Comparison of ENCODE assay signal across 9 cellular contexts in the genomic region with DNA sequence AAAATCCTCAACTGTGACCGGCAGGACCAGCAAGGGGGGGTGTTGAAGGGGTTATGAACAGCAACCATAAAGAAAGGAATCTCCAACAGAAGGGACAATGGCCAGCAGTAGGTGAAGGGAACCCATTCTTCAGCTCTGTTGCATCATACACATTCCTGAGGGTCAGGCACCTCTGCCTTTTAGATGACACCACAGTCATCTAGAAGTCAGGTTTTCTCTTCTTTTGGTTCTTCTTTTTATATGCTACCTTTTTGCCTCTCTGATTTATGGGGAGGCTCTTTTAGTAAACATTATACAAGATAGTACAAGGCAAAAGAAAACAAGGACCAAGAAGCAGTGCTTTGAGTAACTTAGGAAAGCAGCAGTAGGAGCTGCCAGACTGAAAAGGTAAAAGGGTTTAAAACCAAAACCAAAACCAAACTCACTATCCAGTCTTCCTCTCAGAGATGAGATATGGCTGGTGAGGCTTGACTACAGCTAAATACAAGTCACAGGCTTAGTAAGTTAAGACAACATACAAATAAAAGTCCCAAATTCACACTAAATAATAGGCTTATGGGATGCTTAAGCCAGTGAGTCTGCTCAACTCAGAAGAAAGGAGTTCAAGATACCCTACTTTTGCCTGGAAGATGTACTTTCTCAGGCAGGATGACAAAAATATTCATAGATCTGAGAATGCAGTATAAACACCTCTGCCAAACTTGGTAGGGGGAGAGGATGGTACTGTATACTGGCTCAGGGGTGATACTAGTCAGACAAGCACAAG. TPM values are rescaled to one million over a fixed set of nuclear protein-coding genes. Genes with fewer than 3 reads are reported as not detected.
A peak's percentile ranks its signal among the peaks of the same experiment; 100 is the strongest.
DNase-seq lines count a peak whose midpoint lies in the region; ATAC-seq and TF ChIP-seq lines count a peak whose summit lies in the region.
"Had no signal": no experiment of that assay in that cellular context is flagged by ENCODE, and none has a peak within 500 bp of the region (broad histone marks: within the 10 kb centered on the region; RNA-seq: fewer than 3 reads in every experiment).

No MANE protein-coding gene starts in this region.

- WGBS in mesenchymal stem cell: 100% methylated on average over 1 of the region's 1 CpG
- WGBS in testis, 2 donors: 83 to 91% methylated on average over 1 of the region's 1 CpG
- WGBS in smooth muscle cell (ENCODE audit: low lambda C conversion rate): 89% methylated on average over 1 of the region's 1 CpG

- H3K27ac ChIP-seq in GM23338 (ENCODE audit: low read depth) (0 out of 2 replicates have a peak overlapping the region, but pooled peaks have one; percentile 0), PC-9 (peak overlapping the region; percentile 31), mesenchymal stem cell (ENCODE audit: low read length, poor library complexity, severe bottlenecking) (no peak overlapping the region), testis (no peak overlapping the region), smooth muscle cell (ENCODE audit: low read depth) (no peak overlapping the region)

- H3K4ac ChIP-seq in mesenchymal stem cell (ENCODE audit: low read depth in 1 of 2, low read length in 2 of 2): no peak overlapping the region

- no peaks in the 10 kb centered on the region for H3K9me3 Mint-ChIP-seq in GM23338

- peaks cover 4% of the 10 kb centered on the region for H3K79me1 ChIP-seq in mesenchymal stem cell (replicated peaks; ENCODE audit: low read length, poor library complexity, severe bottlenecking)

- no peak overlapping the region for H2BK120ac ChIP-seq in mesenchymal stem cell (ENCODE audit: low read depth, low read length)

- no peak overlapping the region for H3K23ac ChIP-seq in mesenchymal stem cell (ENCODE audit: low read length in 2 of 2)

- peak; percentile 83 for ATAC-seq in GM18868 (IDR thresholded peaks at IDR 0.05; ENCODE audit: unreplicated experiment)
- ATAC-seq in GM23338: peak; percentile 63
- ATAC-seq in GM21528 (IDR thresholded peaks at IDR 0.05; ENCODE audit: low FRiP score, unreplicated experiment): no peak

- H3K27ac Mint-ChIP-seq in GM23338: peak overlapping the region; percentile 96

- TF ChIP-seq POLR2A in testis (IDR thresholded peaks at IDR 0.05): no peak

- peaks cover 3% of the 10 kb centered on the region for H3K27me3 Mint-ChIP-seq in GM23338 (ENCODE audit: insufficient read depth, low read depth, poor library complexity)

- TF ChIP-seq CTCF in GM23338 (conservative IDR thresholded peaks at IDR 0.05; ENCODE audit: low read depth in 2 of 2) (no peak), PC-9 (conservative IDR thresholded peaks at IDR 0.05) (no peak), testis (IDR thresholded peaks at IDR 0.05) (no peak), smooth muscle cell (IDR thresholded peaks at IDR 0.05; ENCODE audit: borderline replicate concordance, insufficient read depth, poor library complexity, severe bottlenecking) (no peak)

- H3K9me2 ChIP-seq in GM23338 (ENCODE audit: insufficient read depth) (no peaks in the 10 kb centered on the region), PC-9 (ENCODE audit: insufficient read depth) (no peaks in the 10 kb centered on the region)

- no peak overlapping the region for H2BK15ac ChIP-seq in mesenchymal stem cell (ENCODE audit: low read depth, poor library complexity, severe bottlenecking)

- H3K4me3 ChIP-seq in GM23338 (no peak overlapping the region), PC-9 (no peak overlapping the region), mesenchymal stem cell (ENCODE audit: insufficient read depth in 1 of 2, low read depth in 1 of 2, low read length in 2 of 2) (no peak overlapping the region), testis (no peak overlapping the region), smooth muscle cell (no peak overlapping the region)

- H3K27me3 ChIP-seq in GM23338 (ENCODE audit: insufficient read depth): no peaks in the 10 kb centered on the region
- H3K27me3 ChIP-seq in PC-9 (ENCODE audit: insufficient read depth, low read depth): no peaks in the 10 kb centered on the region
- no peaks in the 10 kb centered on the region for H3K27me3 ChIP-seq in mesenchymal stem cell (ENCODE audit: control insufficient read depth in 1 of 2, insufficient read depth in 1 of 2, low read length in 2 of 2)
- no peaks in the 10 kb centered on the region for H3K27me3 ChIP-seq in testis
- H3K27me3 ChIP-seq in smooth muscle cell (ENCODE audit: low read depth): no peaks in the 10 kb centered on the region

- H4K91ac ChIP-seq in mesenchymal stem cell (ENCODE audit: low read length): no peak overlapping the region

- H3F3A ChIP-seq in GM23338 (replicated peaks; ENCODE audit: low read depth) (no peaks in the 10 kb centered on the region), PC-9 (ENCODE audit: insufficient read depth, low read depth) (0 out of 2 replicates have a peak, but pooled peaks cover 7% of the 10 kb centered on the region), smooth muscle cell (ENCODE audit: low read depth) (no peaks in the 10 kb centered on the region)

- no peak overlapping the region for H3K18ac ChIP-seq in mesenchymal stem cell (ENCODE audit: low read depth in 1 of 2, low read length in 2 of 2)

- H3K36me3 Mint-ChIP-seq in GM23338 (ENCODE audit: low read depth): peaks cover 26% of the 10 kb centered on the region

- H4K8ac ChIP-seq in mesenchymal stem cell (ENCODE audit: low read length): no peak overlapping the region

- peaks cover 32% of the 10 kb centered on the region for H3K4me1 Mint-ChIP-seq in GM23338

- H3K4me1 ChIP-seq in GM23338 (ENCODE audit: insufficient read depth) (peaks cover 23% of the 10 kb centered on the region), PC-9 (replicated peaks; ENCODE audit: insufficient read depth) (no peaks in the 10 kb centered on the region), mesenchymal stem cell (ENCODE audit: control insufficient read depth, insufficient read depth, low read depth, low read length) (peaks cover 3% of the 10 kb centered on the region), testis (no peaks in the 10 kb centered on the region), smooth muscle cell (ENCODE audit: low read depth) (peaks cover 5% of the 10 kb centered on the region)

- no peaks in the 10 kb centered on the region for H3K79me2 ChIP-seq in GM23338 (replicated peaks; ENCODE audit: insufficient read depth)
- no peaks in the 10 kb centered on the region for H3K79me2 ChIP-seq in PC-9 (ENCODE audit: low read depth)
- no peaks in the 10 kb centered on the region for H3K79me2 ChIP-seq in smooth muscle cell (ENCODE audit: low read depth)

- H3K9me3 ChIP-seq in PC-9 (ENCODE audit: insufficient read depth, low read depth) (no peaks in the 10 kb centered on the region), mesenchymal stem cell (ENCODE audit: control insufficient read depth, low read length) (no peaks in the 10 kb centered on the region), testis (no peaks in the 10 kb centered on the region), smooth muscle cell (replicated peaks; ENCODE audit: low read depth) (no peaks in the 10 kb centered on the region)

- H3K4me3 Mint-ChIP-seq in GM23338: no peak overlapping the region

- intact Hi-C loops in PC-9 (cut with micrococcal nuclease; ENCODE audit: unreplicated experiment) (no loop called here), testis (cut with DNase I; ENCODE audit: low total_unique reads) (no loop called here)

- no peak overlapping the region for H2BK5ac ChIP-seq in mesenchymal stem cell (ENCODE audit: low read depth, low read length, poor library complexity, severe bottlenecking)

- H2AK5ac ChIP-seq in mesenchymal stem cell (ENCODE audit: low read length, severe bottlenecking): no peak overlapping the region

- no peak overlapping the region for H2BK12ac ChIP-seq in mesenchymal stem cell (ENCODE audit: low read length in 2 of 2)

- CTCF ChIA-PET in PC-9 (lab: Charles Lee): no interaction called here

- H3K14ac ChIP-seq in mesenchymal stem cell (ENCODE audit: low read length in 2 of 2): no peak overlapping the region

- H3K9ac ChIP-seq in mesenchymal stem cell (ENCODE audit: low read length) (no peak overlapping the region), smooth muscle cell (ENCODE audit: low read depth) (no peak overlapping the region)

- no peaks in the 10 kb centered on the region for H4K20me1 ChIP-seq in GM23338 (replicated peaks; ENCODE audit: insufficient read depth)
- peaks cover 6% of the 10 kb centered on the region for H4K20me1 ChIP-seq in PC-9 (ENCODE audit: insufficient read depth)
- no peaks in the 10 kb centered on the region for H4K20me1 ChIP-seq in smooth muscle cell (ENCODE audit: low read depth)

- peak; percentile 54 for DNase-seq in GM23338 (ENCODE audit: low spot score)
- no peak for DNase-seq in PC-9
- DNase-seq in mesenchymal stem cell: peak; percentile 34
- DNase-seq in stimulated activated CD4-positive, alpha-beta T cell treated with anti-CD3 and anti-CD28 coated beads, Interleukin-12 subunit alpha, Interleukin-12 subunit beta, amount 100 ng/mL, for 4 hours: no peak
- DNase-seq in testis: no peak
- no peak for DNase-seq in smooth muscle cell (lab: John Stamatoyannopoulos, UW; ENCODE audit: unreplicated experiment)
- DNase-seq: stimulated activated CD4-positive, alpha-beta T cell treated with anti-CD3 and anti-CD28 coated beads, Interleukin-4, amount 100 ng/mL, for 4 hours had no signal

- H3K4me2 ChIP-seq in GM23338 (no peak overlapping the region), PC-9 (no peak overlapping the region), mesenchymal stem cell (ENCODE audit: low read length, poor library complexity, severe bottlenecking) (no peak overlapping the region), smooth muscle cell (no peak overlapping the region)

- H2AFZ ChIP-seq in GM23338 (no peak overlapping the region), PC-9 (no peak overlapping the region), mesenchymal stem cell (ENCODE audit: low read depth, low read length) (no peak overlapping the region), smooth muscle cell (ENCODE audit: low read depth) (no peak overlapping the region)

- no TSS peak for BruUV-seq in PC-9 (replicated peaks; lab: Mats Ljungman, UMichigan)

- peaks cover 6% of the 10 kb centered on the region for H3K36me3 ChIP-seq in GM23338 (ENCODE audit: insufficient read depth)
- peaks cover 24% of the 10 kb centered on the region for H3K36me3 ChIP-seq in PC-9 (ENCODE audit: low read depth)
- H3K36me3 ChIP-seq in mesenchymal stem cell (ENCODE audit: control insufficient read depth in 1 of 2, insufficient read depth in 2 of 2, low read depth in 1 of 2, low read length in 2 of 2): peaks cover 15 to 67% of the 10 kb centered on the region in 2 experiments
- H3K36me3 ChIP-seq in testis (ENCODE audit: low read depth, missing control alignments): no peaks in the 10 kb centered on the region
- peaks cover 12% of the 10 kb centered on the region for H3K36me3 ChIP-seq in smooth muscle cell (ENCODE audit: low read depth)

- POLR2A ChIA-PET in PC-9 (lab: Charles Lee; ENCODE audit: unreplicated experiment): interaction anchor here (0.6 kb wide), 1 partner anchor 27 kb away, joined by 6 read pairs; no protein-coding TSS in a partner anchor

RNA-seq across cellular contexts. Expression of a gene that starts 4.1 kb away (rescaled TPM):
- not detected in 2 replicates for total RNA-seq in GM23338 (2014; rRNA removed; shearing (Covaris generic))
- polyA plus RNA-seq in GM23338 (2016; fragmentation: Nextera tagmentation; extraction: Ambion mirVana): 0.37 TPM in 1 of 2 replicates, not detected in the other
- total RNA-seq in PC-9 (2021): 0.45 TPM in 1 of 2 replicates, not detected in the other
- not detected for polyA plus RNA-seq in mesenchymal stem cell (2013, experiment 1 of 2)
- polyA plus RNA-seq in mesenchymal stem cell (2013, experiment 2 of 2): not detected
- total RNA-seq in testis: 100 to 1,000 TPM; 150 to 362 TPM
- polyA plus RNA-seq in testis (ENCODE audit: insufficient read depth, low read depth, low replicate concordance): 432 TPM
- total RNA-seq in smooth muscle cell: not detected in 2 replicates
- polyA plus RNA-seq in smooth muscle cell: 0.69 TPM in 1 of 2 replicates, not detected in the other

RNA-seq across cellular contexts. Expression of a gene that starts 7.6 kb away (rescaled TPM):
- 45.9 and 67.6 TPM in 2 replicates for total RNA-seq in GM23338 (2014; rRNA removed; shearing (Covaris generic))
- polyA plus RNA-seq in GM23338 (2016; fragmentation: Nextera tagmentation; extraction: Ambion mirVana) (35.9 and 41.2 TPM in 2 replicates), testis (ENCODE audit: insufficient read depth, low read depth, low replicate concordance) (85.9 TPM), smooth muscle cell (31.2 and 35.3 TPM in 2 replicates)
- total RNA-seq in PC-9 (2021) (47.0 and 50.3 TPM in 2 replicates), testis (10 to 100 TPM; 76.7 to 98.9 TPM), smooth muscle cell (22.2 and 30.8 TPM in 2 replicates)
- 27.3 TPM for polyA plus RNA-seq in mesenchymal stem cell (2013, experiment 1 of 2)
- 27.5 TPM for polyA plus RNA-seq in mesenchymal stem cell (2013, experiment 2 of 2)

RNA-seq across cellular contexts. Expression of a gene that starts 43.2 kb away (rescaled TPM):
- total RNA-seq in GM23338 (2014; rRNA removed; shearing (Covaris generic)): 48.7 and 49.0 TPM in 2 replicates
- polyA plus RNA-seq in GM23338 (2016; fragmentation: Nextera tagmentation; extraction: Ambion mirVana): 20.8 and 23.3 TPM in 2 replicates
- 71.1 and 95.4 TPM in 2 replicates for total RNA-seq in PC-9 (2021)
- 61.1 TPM for polyA plus RNA-seq in mesenchymal stem cell (2013, experiment 1 of 2)
- polyA plus RNA-seq in mesenchymal stem cell (2013, experiment 2 of 2): 59.2 TPM
- total RNA-seq in testis: 10 to 100 TPM; 76.6 to 77.8 TPM
- polyA plus RNA-seq in testis (ENCODE audit: insufficient read depth, low read depth, low replicate concordance): 94.0 TPM
- total RNA-seq in smooth muscle cell: 62.8 and 69.6 TPM in 2 replicates
- 28.6 and 29.4 TPM in 2 replicates for polyA plus RNA-seq in smooth muscle cell

RNA-seq across cellular contexts. Expression of a gene that starts 59.1 kb away (rescaled TPM):
- total RNA-seq in GM23338 (2014; rRNA removed; shearing (Covaris generic)): 6.2 and 6.3 TPM in 2 replicates
- polyA plus RNA-seq in GM23338 (2016; fragmentation: Nextera tagmentation; extraction: Ambion mirVana): 0.78 and 1.1 TPM in 2 replicates
- 33.9 and 35.2 TPM in 2 replicates for total RNA-seq in PC-9 (2021)
- 5.6 TPM for polyA plus RNA-seq in mesenchymal stem cell (2013, experiment 1 of 2)
- 5.8 TPM for polyA plus RNA-seq in mesenchymal stem cell (2013, experiment 2 of 2)
- 10 to 100 TPM in 1 of 2 donors, 1 to 10 TPM in 1; 8.3 to 16.0 TPM for total RNA-seq in testis
- polyA plus RNA-seq in testis (ENCODE audit: insufficient read depth, low read depth, low replicate concordance): 13.2 TPM
- 5.3 and 9.3 TPM in 2 replicates for total RNA-seq in smooth muscle cell
- polyA plus RNA-seq in smooth muscle cell: 5.5 and 8.8 TPM in 2 replicates

Comparison
In these comparisons a context has a peak if more than half of its experiments do, and no peak if none do; other contexts are left out.
1. DNase-seq: peak in GM23338 (single experiment) and mesenchymal stem cell (single experiment); none in PC-9 (0 of 2), stimulated activated CD4-positive, alpha-beta T cell treated with anti-CD3 and anti-CD28 coated beads, Interleukin-12 subunit alpha, Interleukin-12 subunit beta, amount 100 ng/mL, for 4 hours (single experiment), testis (single experiment) and smooth muscle cell (single experiment).
2. H3K27ac ChIP-seq: peak in GM23338 (single experiment) and PC-9 (single experiment); none in mesenchymal stem cell (single experiment), testis (0 of 2) and smooth muscle cell (single experiment).
3. RNA of a gene that starts 4.1 kb away (total RNA-seq): 150 to 362 TPM in testis; not detected in GM23338, 0.45 TPM in PC-9 and not detected in smooth muscle cell; every median in the first group is over 100 times any median in the second.